ENCODE assay signal across 13 cellular contexts in genomic region chr11:29656557-29656956, GRCh38.
DNase-seq lines count a peak whose midpoint lies in the region; ATAC-seq and TF ChIP-seq lines count a peak whose summit lies in the region.
"Had no signal": no experiment of that assay in that cellular context is flagged by ENCODE, and none has a peak within 500 bp of the region (broad histone marks: within the 10 kb centered on the region; RNA-seq: fewer than 3 reads in every experiment).

No MANE protein-coding gene starts in this region.

- DNase-seq in cardiac muscle cell (ENCODE audit: low read depth in 1 of 2, low spot score in 1 of 2) = peak in 1 of 2 donors; percentile 76
- DNase-seq in right cardiac atrium = no peak
- DNase-seq in amniotic epithelial cell (ENCODE audit: low read depth) = peak; percentile 60
- no peak for DNase-seq in left ventricle myocardium superior
- peak; percentile 28 for DNase-seq in testis
- DNase-seq in DMS79 treated with DMSO at 0.1 percent for 48 hours (lab: John Stamatoyannopoulos, UW) = no peak
- no peak for DNase-seq in DMS 273 treated with DMSO at 0.1 percent for 48 hours (lab: John Stamatoyannopoulos, UW)
- DNase-seq: Calu3; CD8-positive, alpha-beta T cell; DMS53; GM23248; HCEC 1CT had no signal

- H3K27me3 ChIP-seq in cardiac muscle cell (no peaks in the 10 kb centered on the region), right cardiac atrium (ENCODE audit: control insufficient read depth, insufficient read depth) (no peaks in the 10 kb centered on the region), testis (no peaks in the 10 kb centered on the region)
- H3K27me3 ChIP-seq: BLaER1 treated with 17β-estradiol and CSF1 and Interleukin-3, amounts not matched to agents 10 nM and 100 nM had no signal

- H3K27ac ChIP-seq in cardiac muscle cell = peak overlapping the region; percentile 82
- H3K27ac ChIP-seq in right cardiac atrium (ENCODE audit: low read length) = no peak overlapping the region
- no peak overlapping the region for H3K27ac ChIP-seq in testis
- H3K27ac ChIP-seq: BLaER1 treated with 17β-estradiol and CSF1 and Interleukin-3, amounts not matched to agents 10 nM and 100 nM; GM23248 had no signal

- TF ChIP-seq POLR2A in testis (IDR thresholded peaks at IDR 0.05) = no peak

- peaks cover 10% of the 10 kb centered on the region for H3K4me1 ChIP-seq in cardiac muscle cell (ENCODE audit: low read depth)
- peaks cover 2% of the 10 kb centered on the region for H3K4me1 ChIP-seq in right cardiac atrium (ENCODE audit: control insufficient read depth, insufficient read depth, low read length)
- no peaks in the 10 kb centered on the region for H3K4me1 ChIP-seq in testis
- H3K4me1 ChIP-seq: BLaER1 treated with 17β-estradiol and CSF1 and Interleukin-3, amounts not matched to agents 10 nM and 100 nM had no signal

- WGBS in right cardiac atrium = 39% methylated on average over 3 of the region's 3 CpGs
- WGBS in testis, 2 donors = 31 to 34% methylated on average over 3 of the region's 3 CpGs

- ATAC-seq in right cardiac atrium (no peak), left ventricle myocardium superior (peak; percentile 76)
- ATAC-seq: CD8-positive, alpha-beta T cell had no signal

- H3K9me3 ChIP-seq in cardiac muscle cell (ENCODE audit: low read depth) (no peaks in the 10 kb centered on the region), right cardiac atrium (ENCODE audit: control insufficient read depth, low read length) (no peaks in the 10 kb centered on the region), testis (no peaks in the 10 kb centered on the region)
- H3K9me3 ChIP-seq: BLaER1 treated with 17β-estradiol and CSF1 and Interleukin-3, amounts not matched to agents 10 nM and 100 nM had no signal

- intact Hi-C loops in right cardiac atrium (cut with DNase I) (no loop called here), left ventricle myocardium superior (cut with micrococcal nuclease) (no loop called here), testis (cut with DNase I; ENCODE audit: low total_unique reads) (no loop called here)

- TF ChIP-seq CTCF in cardiac muscle cell (IDR thresholded peaks at IDR 0.05; ENCODE audit: low read depth, low read length) (no peak), testis (IDR thresholded peaks at IDR 0.05) (no peak)

- no peaks in the 10 kb centered on the region for H3K36me3 ChIP-seq in cardiac muscle cell
- no peaks in the 10 kb centered on the region for H3K36me3 ChIP-seq in testis (ENCODE audit: low read depth, missing control alignments)
- H3K36me3 ChIP-seq: BLaER1 treated with 17β-estradiol and CSF1 and Interleukin-3, amounts not matched to agents 10 nM and 100 nM had no signal

- H3K4me3 ChIP-seq in cardiac muscle cell = no peak overlapping the region
- no peak overlapping the region for H3K4me3 ChIP-seq in right cardiac atrium (ENCODE audit: low read length)
- no peak overlapping the region for H3K4me3 ChIP-seq in testis
- H3K4me3 ChIP-seq: BLaER1 treated with 17β-estradiol and CSF1 and Interleukin-3, amounts not matched to agents 10 nM and 100 nM; GM23248 had no signal

Comparison
In these comparisons a context has a peak if more than half of its experiments do, and no peak if none do; other contexts are left out.
1. DNase-seq: peak in amniotic epithelial cell (single experiment) and testis (single experiment); none in right cardiac atrium (0 of 3), left ventricle myocardium superior (single experiment), DMS79 treated with DMSO at 0.1 percent for 48 hours (single experiment) and DMS 273 treated with DMSO at 0.1 percent for 48 hours (single experiment).